ENCODE assay signal across 11 cellular contexts in the genomic region with DNA sequence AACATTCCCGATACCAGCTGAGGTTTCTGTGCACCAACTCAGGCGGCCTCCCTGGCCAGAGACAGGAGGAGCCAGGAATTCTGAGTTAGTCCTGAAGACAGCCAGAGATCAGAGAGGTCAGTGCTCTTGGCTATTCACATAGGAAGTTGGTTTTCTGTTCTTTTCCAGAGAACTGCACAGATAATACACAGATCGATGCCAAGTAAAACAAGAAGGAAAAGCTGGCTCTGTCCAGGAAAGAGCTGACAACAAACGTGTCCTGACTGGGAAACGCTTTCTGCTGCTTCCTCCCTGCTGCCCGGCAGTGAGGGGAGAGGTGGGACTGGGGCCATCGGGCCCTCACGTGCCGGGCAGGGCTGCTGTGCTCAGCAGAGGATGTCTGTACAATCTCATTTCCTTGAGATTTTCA.
DNase-seq lines count a peak whose midpoint lies in the region; ATAC-seq and TF ChIP-seq lines count a peak whose summit lies in the region.
"Had no signal": no experiment of that assay in that cellular context is flagged by ENCODE, and none has a peak within 500 bp of the region (broad histone marks: within the 10 kb centered on the region; RNA-seq: fewer than 3 reads in every experiment).

No MANE protein-coding gene starts in this region.

- H2BK15ac ChIP-seq in neuronal stem cell (ENCODE audit: low read length) = no peak overlapping the region

- no peak overlapping the region for H2BK12ac ChIP-seq in neuronal stem cell (ENCODE audit: low read length)

- peaks cover 36% of the 10 kb centered on the region for H3K4me1 Mint-ChIP-seq in activated CD8-positive, alpha-beta T cell treated with anti-CD3 and anti-CD28 coated beads, Interleukin-2, amount 10 ng/mL, durations not matched to agents 7 days and 5 days (ENCODE audit: low read depth)
- peaks cover 41% of the 10 kb centered on the region for H3K4me1 Mint-ChIP-seq in activated CD8-positive, alpha-beta T cell treated with anti-CD3 and anti-CD28 coated beads for 36 hours (ENCODE audit: low read depth)

- WGBS in neuronal stem cell (ENCODE audit: extremely low coverage in 2 of 2, insufficient read length in 2 of 2, insufficient replicate concordance in 1 of 2), 2 donors = no CpG with 5 or more reads among the region's 9 CpGs

- H2AFZ ChIP-seq in neuronal stem cell (ENCODE audit: low read length) = peak overlapping the region; percentile 43

- H3K36me3 ChIP-seq in neuronal stem cell (replicated peaks in 1 of 2; ENCODE audit: control insufficient read depth in 2 of 2, insufficient read depth in 2 of 2, low read length in 2 of 2) (no peaks in the 10 kb centered on the region), upper lobe of right lung (no peaks in the 10 kb centered on the region)

- no peak overlapping the region for H3K14ac ChIP-seq in neuronal stem cell (ENCODE audit: low read length)

- H3K36me3 Mint-ChIP-seq in activated CD8-positive, alpha-beta T cell treated with anti-CD3 and anti-CD28 coated beads, Interleukin-2, amount 10 ng/mL, durations not matched to agents 7 days and 5 days (ENCODE audit: low read depth) = no peaks in the 10 kb centered on the region
- no peaks in the 10 kb centered on the region for H3K36me3 Mint-ChIP-seq in activated CD8-positive, alpha-beta T cell treated with anti-CD3 and anti-CD28 coated beads for 36 hours (ENCODE audit: low read depth)

- H3K27me3 ChIP-seq in neuronal stem cell (ENCODE audit: control insufficient read depth in 3 of 3, insufficient read depth in 3 of 3, low read depth in 1 of 3, low read length in 3 of 3) = peaks cover 0 to 4% (median 0%) of the 10 kb centered on the region in 3 experiments
- H3K27me3 ChIP-seq in upper lobe of right lung = no peaks in the 10 kb centered on the region

- no peak overlapping the region for H3K4me3 Mint-ChIP-seq in activated CD8-positive, alpha-beta T cell treated with anti-CD3 and anti-CD28 coated beads, Interleukin-2, amount 10 ng/mL, durations not matched to agents 7 days and 5 days
- no peak overlapping the region for H3K4me3 Mint-ChIP-seq in activated CD8-positive, alpha-beta T cell treated with anti-CD3 and anti-CD28 coated beads for 36 hours

- no peak overlapping the region for H3K4me2 ChIP-seq in neuronal stem cell (ENCODE audit: insufficient read depth, low read length, poor library complexity, severe bottlenecking)

- H2AK5ac ChIP-seq in neuronal stem cell (ENCODE audit: low read depth, low read length) = no peak overlapping the region

- no peak overlapping the region for H4K8ac ChIP-seq in neuronal stem cell (ENCODE audit: low read depth, low read length)

- H3K4me1 ChIP-seq in neuronal stem cell (ENCODE audit: control insufficient read depth in 2 of 2, insufficient read depth in 1 of 2, low read depth in 1 of 2, low read length in 2 of 2) = peaks cover 0 to 24% of the 10 kb centered on the region in 2 donors
- peaks cover 20% of the 10 kb centered on the region for H3K4me1 ChIP-seq in upper lobe of right lung

- H3K9ac ChIP-seq in neuronal stem cell (ENCODE audit: low read depth, low read length, poor library complexity) = no peak overlapping the region

- intact Hi-C loops in activated CD8-positive, alpha-beta T cell treated with anti-CD3 and anti-CD28 coated beads for 36 hours (cut with micrococcal nuclease) = no loop called here
- intact Hi-C loops in upper lobe of right lung (cut with DNase I) = no loop called here

- H2BK5ac ChIP-seq in neuronal stem cell (ENCODE audit: low read length) = no peak overlapping the region

- H2BK120ac ChIP-seq in neuronal stem cell (ENCODE audit: low read depth, low read length) = no peak overlapping the region

- no peak overlapping the region for H3K4ac ChIP-seq in neuronal stem cell (ENCODE audit: low read length)

- H3K27ac ChIP-seq in neuronal stem cell (replicated peaks; ENCODE audit: low read length) = no peak overlapping the region
- peak overlapping the region; percentile 27 for H3K27ac ChIP-seq in upper lobe of right lung
- H3K27ac ChIP-seq: SK-N-MC had no signal

- no peak overlapping the region for H3K18ac ChIP-seq in neuronal stem cell (ENCODE audit: low read length)

- H3K79me1 ChIP-seq in neuronal stem cell (ENCODE audit: low read depth, low read length) = no peaks in the 10 kb centered on the region

- H3K9me3 Mint-ChIP-seq in activated CD8-positive, alpha-beta T cell treated with anti-CD3 and anti-CD28 coated beads, Interleukin-2, amount 10 ng/mL, durations not matched to agents 7 days and 5 days (ENCODE audit: insufficient read depth) = no peaks in the 10 kb centered on the region
- H3K9me3 Mint-ChIP-seq in activated CD8-positive, alpha-beta T cell treated with anti-CD3 and anti-CD28 coated beads for 36 hours = no peaks in the 10 kb centered on the region

- no peaks in the 10 kb centered on the region for H3K9me3 ChIP-seq in neuronal stem cell (replicated peaks in 1 of 2; ENCODE audit: control insufficient read depth in 2 of 2, insufficient read depth in 1 of 2, low read depth in 1 of 2, low read length in 2 of 2)
- no peaks in the 10 kb centered on the region for H3K9me3 ChIP-seq in upper lobe of right lung

- H3K27me3 Mint-ChIP-seq in activated CD8-positive, alpha-beta T cell treated with anti-CD3 and anti-CD28 coated beads, Interleukin-2, amount 10 ng/mL, durations not matched to agents 7 days and 5 days (ENCODE audit: low read depth) = peaks cover 10% of the 10 kb centered on the region
- no peaks in the 10 kb centered on the region for H3K27me3 Mint-ChIP-seq in activated CD8-positive, alpha-beta T cell treated with anti-CD3 and anti-CD28 coated beads for 36 hours

- CTCF ChIA-PET in activated CD8-positive, alpha-beta T cell treated with anti-CD3 and anti-CD28 coated beads, Interleukin-2, amount 10 ng/mL, durations not matched to agents 7 days and 5 days (lab: Charles Lee) = interaction anchor here (1.6 kb wide), 1 partner anchor 168 kb away, joined by 3 read pairs; no protein-coding TSS in a partner anchor
- CTCF ChIA-PET in activated CD8-positive, alpha-beta T cell treated with anti-CD3 and anti-CD28 coated beads for 36 hours (lab: Charles Lee) = no interaction called here

- DNase-seq in activated CD8-positive, alpha-beta T cell treated with anti-CD3 and anti-CD28 coated beads, Interleukin-2, amount 10 ng/mL, durations not matched to agents 7 days and 5 days = no peak
- DNase-seq in activated CD8-positive, alpha-beta T cell treated with anti-CD3 and anti-CD28 coated beads for 36 hours = no peak
- DNase-seq in fibroblast of pulmonary artery (ENCODE audit: low read depth) (peak; percentile 90), neuronal stem cell (ENCODE audit: low spot score) (no peak), upper lobe of right lung (no peak), GM20000 (ENCODE audit: low spot score) (no peak), GF-D8 (lab: John Stamatoyannopoulos, UW) (no peak), NCI-H774 (lab: John Stamatoyannopoulos, UW) (no peak)
- DNase-seq: effector CD8-positive, alpha-beta T cell; NCI-H1694 had no signal

- H3K23ac ChIP-seq in neuronal stem cell (ENCODE audit: low read depth, low read length, poor library complexity) = no peak overlapping the region

- peak; percentile 32 for ATAC-seq in activated CD8-positive, alpha-beta T cell treated with anti-CD3 and anti-CD28 coated beads, Interleukin-2, amount 10 ng/mL, durations not matched to agents 7 days and 5 days
- ATAC-seq in activated CD8-positive, alpha-beta T cell treated with anti-CD3 and anti-CD28 coated beads for 36 hours = no peak
- peak; percentile 41 for ATAC-seq in upper lobe of right lung

- peak overlapping the region; percentile 9 for H3K27ac Mint-ChIP-seq in activated CD8-positive, alpha-beta T cell treated with anti-CD3 and anti-CD28 coated beads, Interleukin-2, amount 10 ng/mL, durations not matched to agents 7 days and 5 days
- no peak overlapping the region for H3K27ac Mint-ChIP-seq in activated CD8-positive, alpha-beta T cell treated with anti-CD3 and anti-CD28 coated beads for 36 hours

- POLR2A ChIA-PET in activated CD8-positive, alpha-beta T cell treated with anti-CD3 and anti-CD28 coated beads, Interleukin-2, amount 10 ng/mL, durations not matched to agents 7 days and 5 days (lab: Charles Lee) = no interaction called here
- POLR2A ChIA-PET in activated CD8-positive, alpha-beta T cell treated with anti-CD3 and anti-CD28 coated beads for 36 hours (lab: Charles Lee) = no interaction called here

- H3K4me3 ChIP-seq in fibroblast of pulmonary artery (replicated peaks; ENCODE audit: low read depth, low read length) (no peak overlapping the region), neuronal stem cell (ENCODE audit: low read length in 2 of 2) (no peak overlapping the region), upper lobe of right lung (no peak overlapping the region)
- H3K4me3 ChIP-seq: SK-N-MC had no signal

- TF ChIP-seq CTCF in activated CD8-positive, alpha-beta T cell treated with anti-CD3 and anti-CD28 coated beads for 36 hours (IDR thresholded peaks at IDR 0.05) = no peak
- no peak for TF ChIP-seq CTCF in fibroblast of pulmonary artery (IDR thresholded peaks at IDR 0.05; ENCODE audit: low read length, missing control alignments)
- no peak for TF ChIP-seq CTCF in upper lobe of right lung (IDR thresholded peaks at IDR 0.05)
- no peak for TF ChIP-seq CTCF in GM20000 (IDR thresholded peaks at IDR 0.05; ENCODE audit: extremely low read depth, missing control alignments)

- H4K91ac ChIP-seq in neuronal stem cell (ENCODE audit: low read depth, low read length, poor library complexity) = no peak overlapping the region
